18 cellular contexts compared by ENCODE assay signal in genomic region chr11:44404736-44405395, GRCh38.
DNase-seq lines count a peak whose midpoint lies in the region; ATAC-seq, FAIRE-seq and TF ChIP-seq lines count a peak whose summit lies in the region.
"Had no signal": no experiment of that assay in that cellular context is flagged by ENCODE, and none has a peak within 500 bp of the region (broad histone marks: within the 10 kb centered on the region; RNA-seq: fewer than 3 reads in every experiment).

No MANE protein-coding gene starts in this region.

- no peak overlapping the region for H3K9ac ChIP-seq in trophoblast cell (ENCODE audit: low read length)
- H3K9ac ChIP-seq in kidney (ENCODE audit: low read length in 2 of 2): no peak overlapping the region

- no peak overlapping the region for H4K91ac ChIP-seq in trophoblast cell (ENCODE audit: low read depth, low read length)

- H3K9me3 ChIP-seq in SJCRH30 (replicated peaks) (no peaks in the 10 kb centered on the region), trophoblast cell (ENCODE audit: insufficient read depth, low read depth, low read length) (peaks cover 3% of the 10 kb centered on the region), kidney (ENCODE audit: control insufficient read depth in 1 of 2, low read length in 2 of 2) (no peaks in the 10 kb centered on the region)
- H3K9me3 ChIP-seq: Caco-2 had no signal

- no peak overlapping the region for H2AFZ ChIP-seq in trophoblast cell (ENCODE audit: insufficient read depth, low read length, poor library complexity)

- no peak overlapping the region for H3K23ac ChIP-seq in trophoblast cell (ENCODE audit: low read length)

- H4K12ac ChIP-seq in trophoblast cell (ENCODE audit: low read depth, low read length): no peak overlapping the region

- no peak overlapping the region for H3K4me2 ChIP-seq in trophoblast cell (ENCODE audit: low read length)

- no peak overlapping the region for H4K8ac ChIP-seq in trophoblast cell (ENCODE audit: low read depth, low read length)

- FAIRE-seq in kidney (lab: Jason Lieb, UNC): no peak
- FAIRE-seq: A204.1, D721Med, HepG2 had no signal

- H2BK12ac ChIP-seq in trophoblast cell (ENCODE audit: low read length): no peak overlapping the region

- peaks cover 58% of the 10 kb centered on the region for H3K4me1 ChIP-seq in SJCRH30
- no peaks in the 10 kb centered on the region for H3K4me1 ChIP-seq in trophoblast cell (ENCODE audit: control insufficient read depth in 1 of 2, insufficient read depth in 2 of 2, low read length in 2 of 2)
- H3K4me1 ChIP-seq in kidney (ENCODE audit: control insufficient read depth in 1 of 2, insufficient read depth in 1 of 2, low read depth in 1 of 2, low read length in 2 of 2): no peaks in the 10 kb centered on the region
- H3K4me1 ChIP-seq: Caco-2 had no signal

- no peaks in the 10 kb centered on the region for H3K79me1 ChIP-seq in trophoblast cell (ENCODE audit: low read length)

- H3K4me3 ChIP-seq in SJCRH30 (peak overlapping the region; percentile 2), epithelial cell of proximal tubule (ENCODE audit: low read depth, low read length) (no peak overlapping the region), trophoblast cell (ENCODE audit: low read depth, low read length) (no peak overlapping the region), kidney (ENCODE audit: low read length in 2 of 2) (no peak overlapping the region)

- peak overlapping the region; percentile 99 for H3K27ac ChIP-seq in SJCRH30
- no peak overlapping the region for H3K27ac ChIP-seq in trophoblast cell (ENCODE audit: low read depth, low read length)
- H3K27ac ChIP-seq in kidney (ENCODE audit: low read depth in 2 of 2, low read length in 2 of 2): no peak overlapping the region
- H3K27ac ChIP-seq: C4-2B had no signal

- intact Hi-C loops in kidney (cut with DNase I): no loop called here

- no CpG with 5 or more reads among the region's 10 CpGs for WGBS in trophoblast cell (ENCODE audit: extremely low coverage, insufficient coverage, insufficient read length)

- H2AK5ac ChIP-seq in trophoblast cell (ENCODE audit: low read length): no peak overlapping the region

- H3K27me3 ChIP-seq in SJCRH30 (no peaks in the 10 kb centered on the region), trophoblast cell (ENCODE audit: insufficient read depth, low read length) (no peaks in the 10 kb centered on the region)

- H2BK5ac ChIP-seq in trophoblast cell (ENCODE audit: low read depth, low read length, poor library complexity): no peak overlapping the region

- no peaks in the 10 kb centered on the region for H3K79me2 ChIP-seq in trophoblast cell (ENCODE audit: control insufficient read depth, insufficient read depth, low read length, poor library complexity)

- H3K14ac ChIP-seq in trophoblast cell (ENCODE audit: low read length): no peak overlapping the region

- no peak overlapping the region for H3K4ac ChIP-seq in trophoblast cell (ENCODE audit: low read depth, low read length)

- TF ChIP-seq CTCF in epithelial cell of proximal tubule (conservative IDR thresholded peaks at IDR 0.05; ENCODE audit: low read depth, low read length) (no peak), kidney (IDR thresholded peaks at IDR 0.05; ENCODE audit: borderline replicate concordance, extremely low read depth, insufficient read depth) (no peak)

- no peak for ATAC-seq in GM19467 (IDR thresholded peaks at IDR 0.05; ENCODE audit: unreplicated experiment)
- ATAC-seq: HCT116, HepG2 had no signal

- H3K36me3 ChIP-seq in SJCRH30 (no peaks in the 10 kb centered on the region), trophoblast cell (ENCODE audit: control insufficient read depth in 1 of 2, insufficient read depth in 2 of 2, low read length in 2 of 2) (no peaks in the 10 kb centered on the region), kidney (ENCODE audit: control insufficient read depth in 1 of 2, insufficient read depth in 2 of 2, low read length in 2 of 2) (no peaks in the 10 kb centered on the region)

- no peak overlapping the region for H3K18ac ChIP-seq in trophoblast cell (ENCODE audit: low read length)

- H2BK120ac ChIP-seq in trophoblast cell (ENCODE audit: insufficient read depth, low read length, poor library complexity): no peak overlapping the region

- DNase-seq in SJCRH30 (peak; percentile 74 to 91), epithelial cell of proximal tubule (ENCODE audit: low read depth) (peak; percentile 29), myocyte (ENCODE audit: low read depth) (peak; percentile 73), trophoblast cell (no peak), kidney (no peak)
- DNase-seq: AML-193; Caco-2; CD4-positive, alpha-beta T cell; GF-D8; GOT3; H7; HFFc6 had no signal

Comparison
In these comparisons a context has a peak if more than half of its experiments do, and no peak if none do; other contexts are left out.
1. DNase-seq: peak in SJCRH30 (2 of 2), epithelial cell of proximal tubule (single experiment) and myocyte (single experiment); none in trophoblast cell (0 of 2) and kidney (single experiment).